Comparison of ENCODE assay signal across 1 cellular context in genomic region chr9:35729700-35730485, GRCh38.
A peak's percentile ranks its signal among the peaks of the same experiment; 100 is the strongest.
TF ChIP-seq lines count a peak whose summit lies in the region.

No MANE protein-coding gene starts in this region.

TF ChIP-seq in K562, 482 proteins besides CTCF, POLR2A, EP300 and RAD21 (continued from another document and continues in another):
- TF ChIP-seq AFF1 (IDR thresholded peaks at IDR 0.05; ENCODE audit: low read depth in 1 of 2, partially characterized antibody in 2 of 2) (peak in 1 of 2 experiments; percentile 30), MYBL2 (IDR thresholded peaks at IDR 0.05; ENCODE audit: low read depth) (no peak), MYBL2 (CRISPR knock-in tag; IDR thresholded peaks at IDR 0.05; ENCODE audit: borderline replicate concordance) (no peak), TAF9B (IDR thresholded peaks at IDR 0.05; ENCODE audit: partially characterized antibody) (peak; percentile 11), TCFL5 (CRISPR knock-in tag; conservative IDR thresholded peaks at IDR 0.05) (no peak), ZNF354B (CRISPR knock-in tag; IDR thresholded peaks at IDR 0.05) (no peak), NBN (IDR thresholded peaks at IDR 0.05; ENCODE audit: low read depth) (peak; percentile 64), SNAPC5 (CRISPR knock-in tag; IDR thresholded peaks at IDR 0.05) (no peak), TRIM25 (IDR thresholded peaks at IDR 0.05; ENCODE audit: borderline replicate concordance) (no peak; the same call in 1 of the 2 replicates), ATF4 (CRISPR knock-in tag; IDR thresholded peaks at IDR 0.05) (no peak), ZNF511 (CRISPR knock-in tag; IDR thresholded peaks at IDR 0.05) (no peak), KDM5B (IDR thresholded peaks at IDR 0.05; ENCODE audit: insufficient replicate concordance, low read depth, low read length) (peak; percentile 60), WHSC1 (IDR thresholded peaks at IDR 0.05; ENCODE audit: low read length) (no peak), ZNF121 (CRISPR knock-in tag; conservative IDR thresholded peaks at IDR 0.05) (no peak), BMI1 (IDR thresholded peaks at IDR 0.05; ENCODE audit: low read length) (no peak), CBFB (CRISPR knock-in tag; IDR thresholded peaks at IDR 0.05) (0 out of 2 replicates have a peak, but pooled peaks have one; percentile 30), SMAD1 (IDR thresholded peaks at IDR 0.05; ENCODE audit: low read depth, low read length, partially characterized antibody) (no peak), CREBBP (IDR thresholded peaks at IDR 0.05; ENCODE audit: low read depth, low read length) (no peak), NUFIP1 (IDR thresholded peaks at IDR 0.05; ENCODE audit: partially characterized antibody) (no peak), ZBTB2 (IDR thresholded peaks at IDR 0.05) (peak; percentile 40; the same call in 1 of the 2 replicates), ZNF217 (CRISPR knock-in tag; IDR thresholded peaks at IDR 0.05) (no peak), TCF7L2 (IDR thresholded peaks at IDR 0.05; ENCODE audit: low read depth, low read length) (no peak), TAF7 (tag; IDR thresholded peaks at IDR 0.05) (no peak), ZNF507 (tag; conservative IDR thresholded peaks at IDR 0.05) (no peak), BCL6 (CRISPR knock-in tag; IDR thresholded peaks at IDR 0.05) (no peak), ZBTB33 (CRISPR knock-in tag; IDR thresholded peaks at IDR 0.05) (no peak), CEBPZ (IDR thresholded peaks at IDR 0.05; ENCODE audit: borderline replicate concordance, low read depth, low read length) (no peak), CBFA2T2 (conservative IDR thresholded peaks at IDR 0.05) (no peak), SMARCE1 (IDR thresholded peaks at IDR 0.05) (peak; percentile 34; the same call in 1 of the 2 replicates), SPI1 (IDR thresholded peaks at IDR 0.05; ENCODE audit: borderline replicate concordance, low read depth, low read length) (peak; percentile 91), ZBTB17 (CRISPR knock-in tag; IDR thresholded peaks at IDR 0.05) (0 out of 2 replicates have a peak, but pooled peaks have one; percentile 24), HDGF (IDR thresholded peaks at IDR 0.05) (peak; percentile 57; the same call in 1 of the 2 replicates), OTX1 (CRISPR knock-in tag; IDR thresholded peaks at IDR 0.05) (0 out of 2 replicates have a peak, but pooled peaks have one; percentile 3), NR2C2 (CRISPR knock-in tag; IDR thresholded peaks at IDR 0.05) (no peak; the same call in 1 of the 2 replicates), NR2C2 (tag; IDR thresholded peaks at IDR 0.05) (peak; percentile 80), NFIX (CRISPR knock-in tag; IDR thresholded peaks at IDR 0.05; ENCODE audit: low read depth) (no peak), EGR1 (conservative IDR thresholded peaks at IDR 0.05) (peak; percentile 40; the same call in 1 of the 2 replicates), ZNF146 (CRISPR knock-in tag; IDR thresholded peaks at IDR 0.05; ENCODE audit: unreplicated experiment) (no peak), CREB5 (CRISPR knock-in tag; IDR thresholded peaks at IDR 0.05) (no peak), ZBTB7A (IDR thresholded peaks at IDR 0.05; ENCODE audit: borderline replicate concordance, control insufficient read depth, low read depth, low read length) (peak; percentile 38; the same call in 1 of the 2 replicates), ZKSCAN1 (IDR thresholded peaks at IDR 0.05; ENCODE audit: low read depth, low read length) (no peak), CEBPB (tag; IDR thresholded peaks at IDR 0.05) (no peak), PATZ1 (CRISPR knock-in tag; IDR thresholded peaks at IDR 0.05; ENCODE audit: borderline replicate concordance) (peak; percentile 61; the same call in 1 of the 2 replicates), NR2F6 (CRISPR knock-in tag; IDR thresholded peaks at IDR 0.05) (no peak), LARP7 (IDR thresholded peaks at IDR 0.05) (no peak), TRIM28 (IDR thresholded peaks at IDR 0.05) (no peak), RFX5 (IDR thresholded peaks at IDR 0.05; ENCODE audit: low read depth, low read length) (no peak), FOXA3 (CRISPR knock-in tag; conservative IDR thresholded peaks at IDR 0.05 in 1 of 2, IDR thresholded peaks at IDR 0.05 in 1 of 2) (no peak), HDAC1 (IDR thresholded peaks at IDR 0.05) (peak in 1 of 2 experiments; percentile 60; a peak in 1 of 4 replicates)
